Comparison of ENCODE assay signal across 8 cellular contexts in the genomic region with DNA sequence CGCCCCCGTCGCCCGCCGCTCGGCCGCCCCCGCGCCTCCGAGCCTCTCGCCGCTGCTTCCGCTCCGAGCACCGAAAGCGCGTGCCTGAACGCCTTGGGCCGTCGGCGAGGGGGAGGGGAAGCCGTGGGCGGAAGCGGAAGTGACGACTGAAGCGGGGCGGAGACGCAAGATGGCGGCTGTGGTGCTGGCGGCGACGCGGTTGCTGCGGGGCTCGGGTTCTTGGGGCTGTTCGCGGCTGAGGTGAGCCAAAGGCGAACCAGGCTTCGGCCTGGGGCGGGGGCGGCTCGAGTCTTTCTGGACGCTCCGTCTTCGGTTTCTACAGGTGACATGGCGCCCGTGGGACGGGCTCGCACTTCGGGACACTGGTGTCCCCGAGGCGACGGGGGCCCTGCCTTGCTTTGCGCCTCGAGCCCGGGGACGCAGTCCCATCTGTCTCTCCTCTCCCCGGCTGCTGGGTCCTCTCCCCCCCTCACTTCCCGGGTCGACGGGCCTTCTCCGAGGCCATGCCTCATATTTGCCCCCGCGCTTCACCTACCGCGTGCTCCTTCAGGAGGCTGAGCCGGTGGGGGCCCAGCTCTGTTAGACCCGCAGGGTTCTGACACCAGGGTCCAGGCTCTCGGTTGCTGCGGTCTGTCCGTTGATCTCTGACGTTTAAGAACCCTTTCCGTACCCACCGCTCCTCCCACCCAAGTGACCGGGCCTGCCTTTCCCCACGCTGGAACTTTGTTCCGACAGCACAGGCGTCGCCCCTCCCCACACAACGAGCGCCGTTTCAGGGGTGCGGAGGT. TPM values are rescaled to one million over a fixed set of nuclear protein-coding genes. Genes with fewer than 3 reads are reported as not detected.
A peak's percentile ranks its signal among the peaks of the same experiment; 100 is the strongest.
DNase-seq lines count a peak whose midpoint lies in the region; ATAC-seq and TF ChIP-seq lines count a peak whose summit lies in the region.

ENTR1 (minus strand) TSS at position 115 of the 788 bp plus-strand sequence. CDS start 217 bp downstream, outside the sequence.
PMPCA (plus strand) TSS at position 159 of the 788 bp plus-strand sequence; CDS start at position 170, 11 bp downstream.

- H3K9me3 ChIP-seq in adrenal gland (replicated peaks in 1 of 3): no peaks in the 10 kb centered on the region
- H3K9me3 ChIP-seq in heart right ventricle: no peaks in the 10 kb centered on the region
- H3K9me3 ChIP-seq in tibial nerve: no peaks in the 10 kb centered on the region

- H3K27ac ChIP-seq in adrenal gland: peak within 1 kb of the TSS in 4 of 5 donors; percentile 74 to 91 (median 82)
- H3K27ac ChIP-seq in heart right ventricle: peak within 1 kb of the TSS; percentile 64 to 94 (median 90)
- peak within 1 kb of the TSS; percentile 86 to 96 (median 94) for H3K27ac ChIP-seq in tibial nerve

- intact Hi-C loops in T-helper 1 cell treated with Interleukin-12 subunit alpha and Interleukin-12 subunit beta and Interleukin-4 antibody, amounts not matched to agents 30 ng/mL and 1 ng/mL, for 36 hours (cut with micrococcal nuclease): loop anchor here (1.0 to 2.0 kb wide), 3 partner anchors 10 to 47 kb away; partner anchors contain the start of genes DNLZ, INPP5E and SNAPC4
- intact Hi-C loops in adrenal gland (cut with DNase I): no loop called here
- intact Hi-C loops in heart right ventricle (cut with DNase I): no loop called here

- DNase-seq in GM12865 (ENCODE audit: low read depth) (peak; percentile 94), NCI-H146 (lab: John Stamatoyannopoulos, UW) (peak; percentile 82), adrenal gland (peak; percentile 90 to 96 (median 93)), heart right ventricle (peak; percentile 94 to 95), pons (ENCODE audit: low spot score) (peak; percentile 81), tibial nerve (ENCODE audit: low spot score in 2 of 2) (peak; percentile 85 to 91)

- peak; percentile 81 for ATAC-seq in HG02763 (IDR thresholded peaks at IDR 0.05; ENCODE audit: unreplicated experiment)
- peak; percentile 74 to 94 (median 92) for ATAC-seq in heart right ventricle

- H3K4me1 ChIP-seq in adrenal gland (replicated peaks in 1 of 2): peaks cover 18 to 26% of the 10 kb centered on the region in 2 donors
- H3K4me1 ChIP-seq in heart right ventricle: peaks cover 8 to 36% (median 25%) of the 10 kb centered on the region in 9 donors
- H3K4me1 ChIP-seq in tibial nerve: peaks cover 0 to 42% (median 19%) of the 10 kb centered on the region in 4 donors

- peak; percentile 89 to 99 for TF ChIP-seq EP300 in tibial nerve (IDR thresholded peaks at IDR 0.05)

- H3K36me3 ChIP-seq in adrenal gland (replicated peaks in 1 of 2): peaks cover 0 to 54% of the 10 kb centered on the region in 2 donors
- peaks cover 0 to 62% (median 26%) of the 10 kb centered on the region in 9 donors for H3K36me3 ChIP-seq in heart right ventricle
- peaks cover 8 to 57% (median 9%) of the 10 kb centered on the region in 3 donors for H3K36me3 ChIP-seq in tibial nerve

- peak within 1 kb of the TSS; percentile 78 for H3K4me3 ChIP-seq in GM12865 (ENCODE audit: low read depth, low read length)
- H3K4me3 ChIP-seq in adrenal gland: peak within 1 kb of the TSS; percentile 86 to 99 (median 96)
- H3K4me3 ChIP-seq in heart right ventricle: peak within 1 kb of the TSS; percentile 62 to 100 (median 96)
- peak within 1 kb of the TSS; percentile 82 to 97 (median 87) for H3K4me3 ChIP-seq in tibial nerve

- peak; percentile 76 to 82 for TF ChIP-seq POLR2A in adrenal gland (IDR thresholded peaks at IDR 0.05)
- peak; percentile 77 to 89 for TF ChIP-seq POLR2A in tibial nerve (IDR thresholded peaks at IDR 0.05)

- no peak for TF ChIP-seq CTCF in GM12865 (IDR thresholded peaks at IDR 0.05; ENCODE audit: insufficient read depth, low read depth, low read length, missing control alignments)
- no peak for TF ChIP-seq CTCF in adrenal gland (IDR thresholded peaks at IDR 0.05)
- no peak for TF ChIP-seq CTCF in heart right ventricle (IDR thresholded peaks at IDR 0.05)
- TF ChIP-seq CTCF in tibial nerve (IDR thresholded peaks at IDR 0.05): peak in 1 of 5 experiments; percentile 24

- 0 to 1% (median 0%) methylated on average over 18 to 83 of the region's 83 CpGs for WGBS in adrenal gland, 4 donors
- 0 to 1% methylated on average over 78 to 83 of the region's 83 CpGs for whole genome bisulfite sequencing in heart right ventricle, 2 donors
- 0 to 1% methylated on average over 51 to 76 of the region's 83 CpGs for WGBS in tibial nerve, 2 donors

- H3K27me3 ChIP-seq in adrenal gland (no peaks in the 10 kb centered on the region), heart right ventricle (no peaks in the 10 kb centered on the region), tibial nerve (no peaks in the 10 kb centered on the region)

RNA-seq across cellular contexts. Expression of gene ENTR1, which starts in this region (rescaled TPM):
- total RNA-seq in T-helper 1 cell treated with Interleukin-12 subunit alpha and Interleukin-12 subunit beta and Interleukin-4 antibody, amounts not matched to agents 30 ng/mL and 1 ng/mL, for 36 hours: 42.7 and 45.4 TPM in 2 replicates
- total RNA-seq in adrenal gland (10 to 100 TPM; 13.3 to 48.1 (median 34.1) TPM), heart right ventricle (10 to 100 TPM; 11.5 to 26.9 (median 14.9) TPM), tibial nerve (100 to 1,000 TPM in 1 of 4 donors, 10 to 100 TPM in 3; 52.6 to 101 (median 70.9) TPM)
- polyA plus RNA-seq in adrenal gland (10 to 100 TPM; 21.5 to 48.4 (median 35.6) TPM), heart right ventricle (10 to 100 TPM; 21.4 to 23.7 TPM)

RNA-seq across cellular contexts. Expression of gene PMPCA, which starts in this region (rescaled TPM):
- total RNA-seq in T-helper 1 cell treated with Interleukin-12 subunit alpha and Interleukin-12 subunit beta and Interleukin-4 antibody, amounts not matched to agents 30 ng/mL and 1 ng/mL, for 36 hours: 52.5 and 54.5 TPM in 2 replicates
- 100 to 1,000 TPM in 1 of 8 donors, 10 to 100 TPM in 7; 43.4 to 100 (median 74.8) TPM for total RNA-seq in adrenal gland
- polyA plus RNA-seq in adrenal gland: 100 to 1,000 TPM in 2 of 3 donors, 10 to 100 TPM in 1; 99.8 to 138 (median 115) TPM
- 10 to 100 TPM; 59.3 to 85.2 (median 75.4) TPM for total RNA-seq in heart right ventricle
- polyA plus RNA-seq in heart right ventricle: 10 to 100 TPM; 63.5 to 77.2 TPM
- total RNA-seq in tibial nerve: 10 to 100 TPM; 35.6 to 42.0 (median 39.3) TPM

Comparison
In these comparisons a context has a peak if more than half of its experiments do, and no peak if none do; other contexts are left out.
1. Peak in every context shown above with its lines: DNase-seq, ATAC-seq, H3K4me3 ChIP-seq and H3K27ac ChIP-seq.